In genomic region chr5:107544476-107544875, GRCh38 we compare ENCODE assay signal across 20 cellular contexts.
A peak's percentile ranks its signal among the peaks of the same experiment; 100 is the strongest.
DNase-seq lines count a peak whose midpoint lies in the region; ATAC-seq and TF ChIP-seq lines count a peak whose summit lies in the region.
"Had no signal": no experiment of that assay in that cellular context is flagged by ENCODE, and none has a peak within 500 bp of the region (broad histone marks: within the 10 kb centered on the region; RNA-seq: fewer than 3 reads in every experiment).

No MANE protein-coding gene starts in this region.

- intact Hi-C loops in aorta (cut with DNase I): loop anchor here in 1 of 2 donors (10.0 kb wide), 1 partner anchor 120 kb away; no protein-coding TSS in a partner anchor

- H3K9me3 ChIP-seq in OCI-LY1 (ENCODE audit: low read length): no peaks in the 10 kb centered on the region
- no peaks in the 10 kb centered on the region for H3K9me3 ChIP-seq in neural progenitor cell (ENCODE audit: low read depth)
- no peaks in the 10 kb centered on the region for H3K9me3 ChIP-seq in aorta (ENCODE audit: control insufficient read depth, low read length)
- H3K9me3 ChIP-seq: BE2C had no signal

- H3K27ac Mint-ChIP-seq in central memory CD8-positive, alpha-beta T cell (ENCODE audit: low read depth): peak overlapping the region; percentile 73
- no peak overlapping the region for H3K27ac Mint-ChIP-seq in neural progenitor cell
- H3K27ac Mint-ChIP-seq in naive thymus-derived CD8-positive, alpha-beta T cell: no peak overlapping the region
- H3K27ac Mint-ChIP-seq: CD14-positive monocyte had no signal

- 7 to 14% methylated on average over 3 of the region's 3 CpGs for WGBS in aorta, 2 donors

- no peaks in the 10 kb centered on the region for H3K27me3 ChIP-seq in OCI-LY1 (ENCODE audit: insufficient read depth, low read length)
- no peaks in the 10 kb centered on the region for H3K27me3 ChIP-seq in neural progenitor cell
- H3K27me3 ChIP-seq in aorta (ENCODE audit: control insufficient read depth in 1 of 2, insufficient read depth in 2 of 2, low read length in 1 of 2): no peaks in the 10 kb centered on the region
- H3K27me3 ChIP-seq: BE2C had no signal

- no peak overlapping the region for H3K4me3 Mint-ChIP-seq in central memory CD8-positive, alpha-beta T cell
- H3K4me3 Mint-ChIP-seq in neural progenitor cell: no peak overlapping the region
- no peak overlapping the region for H3K4me3 Mint-ChIP-seq in naive thymus-derived CD8-positive, alpha-beta T cell
- H3K4me3 Mint-ChIP-seq: CD14-positive monocyte; CD8-positive, alpha-beta memory T cell had no signal

- H3K9me2 ChIP-seq in OCI-LY1 (ENCODE audit: low read depth, low read length): no peaks in the 10 kb centered on the region

- TF ChIP-seq CTCF in OCI-LY1 (IDR thresholded peaks at IDR 0.05; ENCODE audit: low read length): no peak
- TF ChIP-seq CTCF in neural progenitor cell (IDR thresholded peaks at IDR 0.05): no peak

- no peak overlapping the region for H2AFZ ChIP-seq in OCI-LY1 (ENCODE audit: low read length)
- no peak overlapping the region for H2AFZ ChIP-seq in neural progenitor cell (replicated peaks)

- H3K4me3 ChIP-seq in OCI-LY1 (ENCODE audit: low read depth, low read length, poor library complexity, severe bottlenecking) (no peak overlapping the region), neural progenitor cell (no peak overlapping the region), aorta (ENCODE audit: low read length in 2 of 2) (no peak overlapping the region)
- H3K4me3 ChIP-seq: SK-N-MC had no signal

- POLR2A ChIA-PET in naive thymus-derived CD8-positive, alpha-beta T cell (lab: Charles Lee): no interaction called here

- H3F3A ChIP-seq in OCI-LY1 (ENCODE audit: insufficient read depth, low read length) (no peaks in the 10 kb centered on the region), neural progenitor cell (ENCODE audit: low read depth) (peaks cover 53% of the 10 kb centered on the region)

- no peaks in the 10 kb centered on the region for H3K9me3 Mint-ChIP-seq in central memory CD8-positive, alpha-beta T cell
- H3K9me3 Mint-ChIP-seq in neural progenitor cell: no peaks in the 10 kb centered on the region
- H3K9me3 Mint-ChIP-seq in naive thymus-derived CD8-positive, alpha-beta T cell: no peaks in the 10 kb centered on the region
- H3K9me3 Mint-ChIP-seq: CD14-positive monocyte; CD8-positive, alpha-beta memory T cell had no signal

- H3K4me2 ChIP-seq in OCI-LY1 (ENCODE audit: low read length) (no peak overlapping the region; the same call in 1 of the 2 replicates), neural progenitor cell (peak overlapping the region; percentile 44)

- H3K27ac ChIP-seq in OCI-LY1 (ENCODE audit: low read depth, low read length, poor library complexity, severe bottlenecking) (peak overlapping the region; percentile 71), neural progenitor cell (peak overlapping the region; percentile 14), aorta (ENCODE audit: low read depth in 1 of 2, low read length in 2 of 2) (peak overlapping the region in 1 of 2 donors; percentile 59)
- H3K27ac ChIP-seq: SK-N-MC had no signal

- H3K27me3 Mint-ChIP-seq in central memory CD8-positive, alpha-beta T cell: no peaks in the 10 kb centered on the region
- no peaks in the 10 kb centered on the region for H3K27me3 Mint-ChIP-seq in neural progenitor cell (ENCODE audit: insufficient read depth, low read depth)
- peaks cover 0 to 5% (median 0%) of the 10 kb centered on the region in 5 donors for H3K27me3 Mint-ChIP-seq in naive thymus-derived CD8-positive, alpha-beta T cell

- ATAC-seq in central memory CD8-positive, alpha-beta T cell (replicated peaks; ENCODE audit: extremely low read depth, poor library complexity, severe bottlenecking): no peak
- ATAC-seq in aorta (ENCODE audit: low FRiP score): no peak
- ATAC-seq in naive thymus-derived CD8-positive, alpha-beta T cell: no peak

- H3K79me2 ChIP-seq in OCI-LY1 (ENCODE audit: insufficient read depth, low read length) (no peaks in the 10 kb centered on the region), neural progenitor cell (ENCODE audit: low read depth) (peaks cover 100% of the 10 kb centered on the region)

- H3K9ac ChIP-seq in OCI-LY1 (ENCODE audit: low read length) (no peak overlapping the region), neural progenitor cell (no peak overlapping the region)

- DNase-seq in central memory CD8-positive, alpha-beta T cell (ENCODE audit: low spot score in 2 of 2): no peak
- DNase-seq in neural progenitor cell (ENCODE audit: low spot score) (no peak), aorta (no peak), AG08395 (ENCODE audit: low spot score) (no peak)
- no peak for DNase-seq in naive thymus-derived CD8-positive, alpha-beta T cell
- no peak for DNase-seq in stimulated activated CD4-positive, alpha-beta T cell treated with anti-CD3 and anti-CD28 coated beads, Interleukin-4, amount 100 ng/mL, for 24 hours
- DNase-seq: BE2C; CD8-positive, alpha-beta memory T cell; DMS79 treated with DMSO at 0.1 percent for 48 hours; GF-D8; IMR-90; KG1; MM.1S; NCI-H1694; NCI-H2029 treated with DMSO at 0.1 percent for 48 hours; NCI-H526 treated with DMSO at 0.1 percent for 48 hours; SIG-M5 had no signal

- no peaks in the 10 kb centered on the region for H3K36me3 ChIP-seq in OCI-LY1 (ENCODE audit: insufficient read depth, low read length)
- H3K36me3 ChIP-seq in neural progenitor cell: no peaks in the 10 kb centered on the region
- no peaks in the 10 kb centered on the region for H3K36me3 ChIP-seq in aorta (ENCODE audit: control insufficient read depth in 1 of 2, insufficient read depth in 2 of 2, low read length in 1 of 2)
- H3K36me3 ChIP-seq: BE2C had no signal

- H3K4me1 Mint-ChIP-seq in central memory CD8-positive, alpha-beta T cell: peaks cover 13% of the 10 kb centered on the region
- peaks cover 69% of the 10 kb centered on the region for H3K4me1 Mint-ChIP-seq in neural progenitor cell
- H3K4me1 Mint-ChIP-seq in naive thymus-derived CD8-positive, alpha-beta T cell: peaks cover 0 to 2% (median 0%) of the 10 kb centered on the region in 4 donors
- H3K4me1 Mint-ChIP-seq: CD14-positive monocyte had no signal

- peaks cover 91% of the 10 kb centered on the region for H3K4me1 ChIP-seq in OCI-LY1 (ENCODE audit: insufficient read depth, low read length, severe bottlenecking)
- H3K4me1 ChIP-seq in neural progenitor cell: peaks cover 81% of the 10 kb centered on the region
- H3K4me1 ChIP-seq in aorta (ENCODE audit: control insufficient read depth in 1 of 2, insufficient read depth in 2 of 2, low read length in 2 of 2): peaks cover 4 to 6% of the 10 kb centered on the region in 2 donors

- H3K36me3 Mint-ChIP-seq in central memory CD8-positive, alpha-beta T cell (ENCODE audit: insufficient read depth): no peaks in the 10 kb centered on the region
- peaks cover 3% of the 10 kb centered on the region for H3K36me3 Mint-ChIP-seq in neural progenitor cell
- no peaks in the 10 kb centered on the region for H3K36me3 Mint-ChIP-seq in naive thymus-derived CD8-positive, alpha-beta T cell
- H3K36me3 Mint-ChIP-seq: CD14-positive monocyte; CD8-positive, alpha-beta memory T cell had no signal

- H4K20me1 ChIP-seq in OCI-LY1 (ENCODE audit: insufficient read depth, low read length) (no peaks in the 10 kb centered on the region), neural progenitor cell (ENCODE audit: low read depth) (peaks cover 100% of the 10 kb centered on the region)
